Comparison of ENCODE assay signal across 14 cellular contexts in genomic region chr15:57320543-57321220, GRCh38. TPM values are rescaled to one million over a fixed set of nuclear protein-coding genes. Genes with fewer than 3 reads are reported as not detected.
DNase-seq lines count a peak whose midpoint lies in the region; ATAC-seq, FAIRE-seq and TF ChIP-seq lines count a peak whose summit lies in the region.
"Had no signal": no experiment of that assay in that cellular context is flagged by ENCODE, and none has a peak within 500 bp of the region (broad histone marks: within the 10 kb centered on the region; RNA-seq: fewer than 3 reads in every experiment).

No MANE protein-coding gene starts in this region.

- H3K27me3 ChIP-seq in astrocyte (ENCODE audit: insufficient read depth, low read length), result no peaks in the 10 kb centered on the region
- H3K27me3 ChIP-seq: sigmoid colon had no signal

- H3K4me3 ChIP-seq in astrocyte (ENCODE audit: insufficient read depth, low read depth, low read length), result no peak overlapping the region
- H3K4me3 ChIP-seq: sigmoid colon had no signal

- H3K9ac ChIP-seq in astrocyte (ENCODE audit: low read length), result peak overlapping the region; percentile 54

- in situ Hi-C loops in GM13977 (cut with MboI; ENCODE audit: low pct_unique_long_range_greater_than_20kb, low sequenced_read_pairs, unreplicated experiment), result loop anchor here (25.0 kb wide), 1 partner anchor 433 kb away; no protein-coding TSS in a partner anchor

- ATAC-seq in HG03457 (IDR thresholded peaks at IDR 0.05; ENCODE audit: unreplicated experiment), result no peak

- peak; percentile 72 to 74 for DNase-seq in Kasumi-1 (lab: John Stamatoyannopoulos, UW)
- peak; percentile 76 for DNase-seq in astrocyte (ENCODE audit: low read depth)
- DNase-seq in inferior parietal cortex (ENCODE audit: extremely low spot score), result peak; percentile 19
- peak; percentile 93 for DNase-seq in stromal cell of bone marrow (ENCODE audit: low read depth)
- no peak for DNase-seq in COR-L47 (lab: John Stamatoyannopoulos, UW)
- no peak for DNase-seq in DMS 273 (lab: John Stamatoyannopoulos, UW; ENCODE audit: unreplicated experiment)
- no peak for DNase-seq in GM13977 (ENCODE audit: low spot score)
- DNase-seq: activated CD8-positive, alpha-beta memory T cell treated with anti-CD3 and anti-CD28 coated beads for 24 hours; cerebellar nuclear complex; NCI-H1694 treated with DMSO at 0.1 percent for 48 hours; SHP77 treated with DMSO at 0.1 percent for 48 hours; sigmoid colon; stimulated activated naive CD4-positive, alpha-beta T cell treated with Interleukin-2 at 50 U/mL for 16 hours had no signal

- TF ChIP-seq CTCF in astrocyte (IDR thresholded peaks at IDR 0.05; ENCODE audit: insufficient read depth, low read depth, low read length) (no peak), GM13977 (IDR thresholded peaks at IDR 0.05; ENCODE audit: extremely low read depth, insufficient read depth, missing control alignments) (no peak)

- no peaks in the 10 kb centered on the region for H3K9me3 ChIP-seq in astrocyte (ENCODE audit: insufficient read depth, low read depth, low read length)
- H3K9me3 ChIP-seq: sigmoid colon had no signal

- no peaks in the 10 kb centered on the region for H3K36me3 ChIP-seq in astrocyte (ENCODE audit: insufficient read depth, low read length)
- H3K36me3 ChIP-seq: sigmoid colon had no signal

- H2AFZ ChIP-seq in astrocyte (ENCODE audit: low read depth, low read length), result peak overlapping the region; percentile 70

- no peaks in the 10 kb centered on the region for H3K27me3 Mint-ChIP-seq in astrocyte (ENCODE audit: low read depth, unreplicated experiment)

- peak overlapping the region; percentile 64 for H3K4me2 ChIP-seq in astrocyte (ENCODE audit: low read length)

- H4K20me1 ChIP-seq in astrocyte (ENCODE audit: insufficient read depth, low read length), result no peaks in the 10 kb centered on the region

- peaks cover 3% of the 10 kb centered on the region for H3K9me3 Mint-ChIP-seq in astrocyte (ENCODE audit: unreplicated experiment)

- no peaks in the 10 kb centered on the region for H3K79me2 ChIP-seq in astrocyte (ENCODE audit: insufficient read depth, low read length)

- no peak overlapping the region for H3K4me3 Mint-ChIP-seq in astrocyte (ENCODE audit: unreplicated experiment)

- peaks cover 11% of the 10 kb centered on the region for H3K4me1 ChIP-seq in astrocyte (ENCODE audit: insufficient read depth, low read length)

- no peaks in the 10 kb centered on the region for H3K36me3 Mint-ChIP-seq in astrocyte (ENCODE audit: low read depth, unreplicated experiment)

- FAIRE-seq in astrocyte (lab: Jason Lieb, UNC), result no peak

- no peak overlapping the region for H3K27ac Mint-ChIP-seq in astrocyte (ENCODE audit: unreplicated experiment)

- H3K27ac ChIP-seq in astrocyte (ENCODE audit: low read depth, low read length), result peak overlapping the region; percentile 51

- peaks cover 4% of the 10 kb centered on the region for H3K4me1 Mint-ChIP-seq in astrocyte (ENCODE audit: low read depth, unreplicated experiment)

RNA-seq across cellular contexts. Expression of gene CGNL1, which starts 55.6 kb away (rescaled TPM):
- 10.2 and 11.0 TPM in 2 replicates for total RNA-seq in astrocyte

Comparison
In these comparisons a context has a peak if more than half of its experiments do, and no peak if none do; other contexts are left out.
1. DNase-seq: peak in Kasumi-1 (2 of 2), astrocyte (single experiment), inferior parietal cortex (single experiment) and stromal cell of bone marrow (single experiment); none in COR-L47 (single experiment), DMS 273 (single experiment) and GM13977 (single experiment).